ENCODE assay signal across 1 cellular context in the genomic region with DNA sequence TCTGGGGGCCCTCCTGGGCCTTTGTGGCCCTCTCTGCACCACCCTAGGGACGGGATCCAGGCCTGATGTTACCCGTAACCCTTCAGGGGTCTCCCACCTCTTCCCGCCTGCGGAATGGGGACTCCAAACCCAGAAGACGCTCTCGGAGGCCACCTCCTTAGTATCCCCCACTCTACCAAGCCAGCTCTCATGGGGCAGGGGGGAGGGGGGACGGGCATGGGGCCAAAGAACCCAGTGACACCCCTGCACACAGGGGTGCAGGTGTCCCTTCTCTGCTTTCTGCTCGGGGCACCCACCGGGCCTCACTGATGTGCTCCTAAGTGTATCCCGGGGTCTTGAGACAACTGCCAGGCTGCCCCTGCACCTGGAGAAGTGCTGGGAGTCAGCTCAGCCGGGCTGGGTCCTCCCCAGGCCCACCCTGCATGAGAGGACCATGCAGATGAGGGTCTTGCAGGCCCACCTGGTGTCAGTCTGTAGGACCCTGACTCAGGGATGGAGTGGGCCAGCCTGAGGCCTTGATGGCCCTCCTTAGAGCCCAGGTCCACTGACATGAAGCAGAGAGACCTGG.
TF ChIP-seq lines count a peak whose summit lies in the region.

No MANE protein-coding gene starts in this region.

TF ChIP-seq in GM23338, 12 proteins besides CTCF, POLR2A, EP300 and RAD21:
- TF ChIP-seq ZNF462 (CRISPR knock-in tag; IDR thresholded peaks at IDR 0.05): no peak
